ENCODE assay signal across 11 cellular contexts in genomic region chr2:12032421-12032820, GRCh38.
DNase-seq lines count a peak whose midpoint lies in the region; ATAC-seq and TF ChIP-seq lines count a peak whose summit lies in the region.
"Had no signal": no experiment of that assay in that cellular context is flagged by ENCODE, and none has a peak within 500 bp of the region (broad histone marks: within the 10 kb centered on the region; RNA-seq: fewer than 3 reads in every experiment).

No MANE protein-coding gene starts in this region.

- H3K36me3 ChIP-seq in upper lobe of left lung: no peaks in the 10 kb centered on the region

- H3K4me1 ChIP-seq in upper lobe of left lung: no peaks in the 10 kb centered on the region

- DNase-seq in central memory CD8-positive, alpha-beta T cell (ENCODE audit: low spot score in 2 of 2): no peak
- DNase-seq in stimulated activated CD8-positive, alpha-beta memory T cell treated with anti-CD3 and anti-CD28 coated beads, Interleukin-4, amount 100 ng/mL, for 48 hours: no peak
- DNase-seq in upper lobe of left lung (no peak), NCI-H1694 (lab: John Stamatoyannopoulos, UW) (no peak)
- DNase-seq in T-helper 2 cell treated with Interferon-gamma antibody and Interleukin-4, amounts not matched to agents 5 μg/mL and 100 μg/mL, for 36 hours (ENCODE audit: low spot score): no peak
- DNase-seq: activated CD4-positive, CD25-positive, alpha-beta regulatory T cell treated with anti-CD3 and anti-CD28 coated beads, Interleukin-2, amount 50 U/mL, for 72 hours; NCI-H1105 had no signal

- H3K4me1 Mint-ChIP-seq in central memory CD8-positive, alpha-beta T cell: peaks cover 27% of the 10 kb centered on the region
- H3K4me1 Mint-ChIP-seq in T-helper 2 cell treated with Interferon-gamma antibody and Interleukin-4, amounts not matched to agents 5 μg/mL and 100 μg/mL, for 36 hours (ENCODE audit: low read depth): no peaks in the 10 kb centered on the region

- peaks cover 3% of the 10 kb centered on the region for H3K36me3 Mint-ChIP-seq in central memory CD8-positive, alpha-beta T cell (ENCODE audit: insufficient read depth)
- H3K36me3 Mint-ChIP-seq in T-helper 2 cell treated with Interferon-gamma antibody and Interleukin-4, amounts not matched to agents 5 μg/mL and 100 μg/mL, for 36 hours (ENCODE audit: low read depth): no peaks in the 10 kb centered on the region

- H3K27me3 ChIP-seq in upper lobe of left lung: no peaks in the 10 kb centered on the region

- no peak overlapping the region for H3K27ac ChIP-seq in upper lobe of left lung

- no peak overlapping the region for H3K4me3 ChIP-seq in upper lobe of left lung

- H3K9me3 Mint-ChIP-seq in central memory CD8-positive, alpha-beta T cell: no peaks in the 10 kb centered on the region
- H3K9me3 Mint-ChIP-seq in T-helper 2 cell treated with Interferon-gamma antibody and Interleukin-4, amounts not matched to agents 5 μg/mL and 100 μg/mL, for 36 hours: no peaks in the 10 kb centered on the region

- H3K27me3 Mint-ChIP-seq in central memory CD8-positive, alpha-beta T cell: peaks cover 90% of the 10 kb centered on the region
- H3K27me3 Mint-ChIP-seq in T-helper 2 cell treated with Interferon-gamma antibody and Interleukin-4, amounts not matched to agents 5 μg/mL and 100 μg/mL, for 36 hours (ENCODE audit: low read depth): peaks cover 8% of the 10 kb centered on the region

- no peak overlapping the region for H3K4me3 Mint-ChIP-seq in central memory CD8-positive, alpha-beta T cell
- no peak overlapping the region for H3K4me3 Mint-ChIP-seq in T-helper 2 cell treated with Interferon-gamma antibody and Interleukin-4, amounts not matched to agents 5 μg/mL and 100 μg/mL, for 36 hours
- H3K4me3 Mint-ChIP-seq: dendritic cell treated with granulocyte-macrophage colony-stimulating factor and Interleukin-4, amounts not matched to agents 40 ng/mL and 50 ng/mL, for 4 days had no signal

- ATAC-seq in GM21360 (IDR thresholded peaks at IDR 0.05; ENCODE audit: unreplicated experiment) (peak; percentile 66), HG03135 (IDR thresholded peaks at IDR 0.05; ENCODE audit: unreplicated experiment) (peak; percentile 78), upper lobe of left lung (ENCODE audit: low FRiP score in 2 of 2) (no peak)
- ATAC-seq in central memory CD8-positive, alpha-beta T cell (replicated peaks; ENCODE audit: extremely low read depth, poor library complexity, severe bottlenecking): peak; percentile 12

- TF ChIP-seq POLR2A in upper lobe of left lung (IDR thresholded peaks at IDR 0.05): no peak

- 86 to 89% methylated on average over 2 of the region's 2 CpGs for WGBS in upper lobe of left lung, 2 donors

- TF ChIP-seq CTCF in GM12873 (IDR thresholded peaks at IDR 0.05; ENCODE audit: insufficient read depth, low read depth, low read length, missing control alignments): peak; percentile 53
- TF ChIP-seq CTCF in upper lobe of left lung (IDR thresholded peaks at IDR 0.05): no peak

- no peaks in the 10 kb centered on the region for H3K9me3 ChIP-seq in upper lobe of left lung

- H3K27ac Mint-ChIP-seq in central memory CD8-positive, alpha-beta T cell (ENCODE audit: low read depth): no peak overlapping the region
- no peak overlapping the region for H3K27ac Mint-ChIP-seq in T-helper 2 cell treated with Interferon-gamma antibody and Interleukin-4, amounts not matched to agents 5 μg/mL and 100 μg/mL, for 36 hours
- H3K27ac Mint-ChIP-seq: dendritic cell treated with granulocyte-macrophage colony-stimulating factor and Interleukin-4, amounts not matched to agents 40 ng/mL and 50 ng/mL, for 4 days had no signal

- TF ChIP-seq EP300 in upper lobe of left lung (IDR thresholded peaks at IDR 0.05): no peak

Comparison
In these comparisons a context has a peak if more than half of its experiments do, and no peak if none do; other contexts are left out.
1. ATAC-seq: peak in GM21360 (single experiment), HG03135 (single experiment) and central memory CD8-positive, alpha-beta T cell (single experiment); none in upper lobe of left lung (0 of 2).